16 cellular contexts compared by ENCODE assay signal in the genomic region with DNA sequence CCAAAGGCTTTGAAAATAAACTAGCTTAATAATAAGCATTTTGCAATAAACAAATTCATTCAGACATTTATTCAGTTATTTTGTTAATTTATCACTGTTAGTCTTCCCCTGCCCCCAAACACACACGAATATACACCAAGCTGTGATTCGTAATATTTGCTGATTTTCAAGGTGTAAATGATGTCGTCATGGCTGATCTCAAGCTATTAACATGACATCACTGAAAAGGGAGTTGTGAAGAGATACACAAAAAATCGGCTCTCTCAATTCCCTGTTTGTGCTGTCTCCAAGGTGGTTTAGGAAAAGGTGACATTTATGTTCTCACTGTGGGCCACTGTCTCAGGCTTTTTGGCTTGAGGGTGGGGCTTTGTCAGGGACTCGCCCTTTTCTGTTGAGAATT.
A peak's percentile ranks its signal among the peaks of the same experiment; 100 is the strongest.
DNase-seq lines count a peak whose midpoint lies in the region; ATAC-seq, FAIRE-seq and TF ChIP-seq lines count a peak whose summit lies in the region.
"Had no signal": no experiment of that assay in that cellular context is flagged by ENCODE, and none has a peak within 500 bp of the region (broad histone marks: within the 10 kb centered on the region; RNA-seq: fewer than 3 reads in every experiment).

No MANE protein-coding gene starts in this region.

- no peak for FAIRE-seq in HepG2 (lab: Jason Lieb, UNC)

- H3K27me3 ChIP-seq in HepG2 (ENCODE audit: control insufficient read depth in 1 of 2, insufficient read depth in 2 of 2, low read length in 2 of 2) (no peaks in the 10 kb centered on the region; a peak in 1 of 5 replicates), right lobe of liver (no peaks in the 10 kb centered on the region), SU-DHL-6 (ENCODE audit: low read length) (no peaks in the 10 kb centered on the region), neural progenitor cell (no peaks in the 10 kb centered on the region), upper lobe of right lung (no peaks in the 10 kb centered on the region)
- H3K27me3 ChIP-seq: BLaER1 treated with 17β-estradiol and CSF1 and Interleukin-3, amounts not matched to agents 10 nM and 100 nM had no signal

- no peak for TF ChIP-seq RAD21 in HepG2 (CRISPR knock-in tag; IDR thresholded peaks at IDR 0.05)

- no peak overlapping the region for H3K27ac ChIP-seq in HepG2 (ENCODE audit: extremely low read length, insufficient read depth, low read length)
- H3K27ac ChIP-seq in right lobe of liver: no peak overlapping the region
- H3K27ac ChIP-seq in SU-DHL-6 (ENCODE audit: low read depth, low read length): no peak overlapping the region
- H3K27ac ChIP-seq in neural progenitor cell: no peak overlapping the region
- no peak overlapping the region for H3K27ac ChIP-seq in upper lobe of right lung
- H3K27ac ChIP-seq: BLaER1 treated with 17β-estradiol and CSF1 and Interleukin-3, amounts not matched to agents 10 nM and 100 nM had no signal

- in situ Hi-C loops in HepG2 (cut with HindIII; ENCODE audit: extremely low pct_ligation_motif_present, low pct_unique_long_range_greater_than_20kb): no loop called here

- H3K4me2 ChIP-seq in HepG2 (ENCODE audit: low read depth, low read length): no peak overlapping the region
- no peak overlapping the region for H3K4me2 ChIP-seq in SU-DHL-6 (ENCODE audit: low read depth, low read length, poor library complexity, severe bottlenecking)
- H3K4me2 ChIP-seq in neural progenitor cell: no peak overlapping the region
- H3K4me2 ChIP-seq: BLaER1 treated with 17β-estradiol and CSF1 and Interleukin-3, amounts not matched to agents 10 nM and 100 nM had no signal

- H4K20me1 ChIP-seq in HepG2 (ENCODE audit: insufficient read depth, low read length) (no peaks in the 10 kb centered on the region), SU-DHL-6 (ENCODE audit: low read depth, low read length) (no peaks in the 10 kb centered on the region), neural progenitor cell (ENCODE audit: low read depth) (no peaks in the 10 kb centered on the region)
- H4K20me1 ChIP-seq: BLaER1 treated with 17β-estradiol and CSF1 and Interleukin-3, amounts not matched to agents 10 nM and 100 nM had no signal

- no peak for TF ChIP-seq POLR2A in HepG2 (IDR thresholded peaks at IDR 0.05; ENCODE audit: insufficient read depth in 1 of 2, low read depth in 2 of 2, low read length in 2 of 2)
- TF ChIP-seq POLR2A in right lobe of liver (IDR thresholded peaks at IDR 0.05): no peak

- intact Hi-C loops in HepG2 (cut with micrococcal nuclease; ENCODE audit: unreplicated experiment): no loop called here
- intact Hi-C loops in right lobe of liver (cut with DNase I): no loop called here
- intact Hi-C loops in upper lobe of right lung (cut with DNase I): no loop called here

- no peaks in the 10 kb centered on the region for H3K4me1 ChIP-seq in HepG2 (ENCODE audit: insufficient read depth, low read length)
- no peaks in the 10 kb centered on the region for H3K4me1 ChIP-seq in right lobe of liver
- no peaks in the 10 kb centered on the region for H3K4me1 ChIP-seq in neural progenitor cell
- no peaks in the 10 kb centered on the region for H3K4me1 ChIP-seq in upper lobe of right lung
- H3K4me1 ChIP-seq: BLaER1 treated with 17β-estradiol and CSF1 and Interleukin-3, amounts not matched to agents 10 nM and 100 nM had no signal

- no TSS peak for BruUV-seq in HepG2 (replicated peaks; lab: Mats Ljungman, UMichigan)

- H3K36me3 Mint-ChIP-seq in neural progenitor cell (no peaks in the 10 kb centered on the region), WTC11 (no peaks in the 10 kb centered on the region)
- H3K36me3 Mint-ChIP-seq: CD8-positive, alpha-beta T cell had no signal

- no peaks in the 10 kb centered on the region for H3K79me2 ChIP-seq in HepG2 (ENCODE audit: insufficient read depth, low read length)
- no peaks in the 10 kb centered on the region for H3K79me2 ChIP-seq in SU-DHL-6 (ENCODE audit: insufficient read depth, low read length)
- H3K79me2 ChIP-seq in neural progenitor cell (ENCODE audit: low read depth): no peaks in the 10 kb centered on the region

- no peak for TF ChIP-seq EP300 in HepG2 (IDR thresholded peaks at IDR 0.05; ENCODE audit: low read depth in 2 of 2, low read length in 2 of 2)
- no peak for TF ChIP-seq EP300 in HepG2 (CRISPR knock-in tag; IDR thresholded peaks at IDR 0.05; ENCODE audit: borderline replicate concordance)

- 4% methylated on average over 5 of the region's 5 CpGs for WGBS in HepG2 (ENCODE audit: low lambda C conversion rate)
- 50% methylated on average over 5 of the region's 5 CpGs for WGBS in right lobe of liver (ENCODE audit: insufficient coverage, low coverage, low lambda C conversion rate, missing lambda C conversion rate)

- no peaks in the 10 kb centered on the region for H3K9me3 Mint-ChIP-seq in neural progenitor cell
- peaks cover 6% of the 10 kb centered on the region; the same call in 1 of the 2 replicates for H3K9me3 Mint-ChIP-seq in WTC11

- TF ChIP-seq CTCF in HepG2 (CRISPR knock-in tag; IDR thresholded peaks at IDR 0.05) (no peak), right lobe of liver (IDR thresholded peaks at IDR 0.05) (no peak), SU-DHL-6 (IDR thresholded peaks at IDR 0.05; ENCODE audit: insufficient read depth, low read length, poor library complexity, severe bottlenecking) (no peak), neural progenitor cell (IDR thresholded peaks at IDR 0.05) (no peak), WTC11 (IDR thresholded peaks at IDR 0.05) (no peak), upper lobe of right lung (IDR thresholded peaks at IDR 0.05) (no peak)

- POLR2A ChIA-PET in HepG2 (lab: Yijun Ruan, JAX) (no interaction called here), WTC11 (lab: Charles Lee) (no interaction called here)

- H3K4me3 Mint-ChIP-seq in neural progenitor cell (no peak overlapping the region), WTC11 (no peak overlapping the region)
- H3K4me3 Mint-ChIP-seq: B cell; CD8-positive, alpha-beta T cell had no signal

- no peaks in the 10 kb centered on the region for H3F3A ChIP-seq in SU-DHL-6 (ENCODE audit: insufficient read depth)
- no peaks in the 10 kb centered on the region for H3F3A ChIP-seq in neural progenitor cell (ENCODE audit: low read depth)

- H3K9me2 ChIP-seq in SU-DHL-6 (replicated peaks; ENCODE audit: insufficient read depth, low read length): no peaks in the 10 kb centered on the region

- H3K4me3 ChIP-seq in HepG2 (replicated peaks in 1 of 3; ENCODE audit: insufficient read depth in 1 of 3, low read depth in 2 of 3, low read length in 3 of 3) (no peak overlapping the region), right lobe of liver (no peak overlapping the region), SU-DHL-6 (ENCODE audit: insufficient read depth, low read length, poor library complexity, severe bottlenecking) (no peak overlapping the region), neural progenitor cell (no peak overlapping the region), upper lobe of right lung (no peak overlapping the region)
- H3K4me3 ChIP-seq: BLaER1 treated with 17β-estradiol and CSF1 and Interleukin-3, amounts not matched to agents 10 nM and 100 nM had no signal

- H3K27me3 Mint-ChIP-seq in neural progenitor cell (ENCODE audit: insufficient read depth, low read depth): no peaks in the 10 kb centered on the region
- no peaks in the 10 kb centered on the region for H3K27me3 Mint-ChIP-seq in WTC11 (ENCODE audit: low read depth)
- H3K27me3 Mint-ChIP-seq: B cell had no signal

- no peak overlapping the region for H2AFZ ChIP-seq in HepG2 (ENCODE audit: low read length)
- H2AFZ ChIP-seq in SU-DHL-6 (ENCODE audit: low read depth, low read length, severe bottlenecking): peak overlapping the region; percentile 57
- peak overlapping the region; percentile 51 for H2AFZ ChIP-seq in neural progenitor cell (replicated peaks)

- DNase-seq in HepG2 (ENCODE audit: low spot score) (no peak), right lobe of liver (no peak), NCI-H69 (lab: John Stamatoyannopoulos, UW) (peak; percentile 42), neural progenitor cell (ENCODE audit: low spot score) (no peak), WTC11 (ENCODE audit: low spot score) (no peak), upper lobe of right lung (no peak), NCI-H2171 treated with DMSO at 0.1 percent for 48 hours (lab: John Stamatoyannopoulos, UW) (no peak)
- DNase-seq: Calu3; CD8-positive, alpha-beta T cell; GDM1; GOT3; H7 had no signal

- H3K36me3 ChIP-seq in HepG2 (replicated peaks in 1 of 2; ENCODE audit: control insufficient read depth in 1 of 2, insufficient read depth in 2 of 2, low read length in 2 of 2): no peaks in the 10 kb centered on the region
- no peaks in the 10 kb centered on the region for H3K36me3 ChIP-seq in right lobe of liver
- peaks cover 5% of the 10 kb centered on the region; the same call in 1 of the 2 replicates for H3K36me3 ChIP-seq in SU-DHL-6 (ENCODE audit: low read length)
- no peaks in the 10 kb centered on the region for H3K36me3 ChIP-seq in neural progenitor cell
- no peaks in the 10 kb centered on the region for H3K36me3 ChIP-seq in upper lobe of right lung
- H3K36me3 ChIP-seq: BLaER1 treated with 17β-estradiol and CSF1 and Interleukin-3, amounts not matched to agents 10 nM and 100 nM had no signal

- ATAC-seq in HepG2 (no peak), right lobe of liver (no peak), WTC11 (no peak), upper lobe of right lung (no peak)
- ATAC-seq: CD8-positive, alpha-beta T cell; HCT116 had no signal

- H3K27ac Mint-ChIP-seq in neural progenitor cell: no peak overlapping the region
- no peak overlapping the region for H3K27ac Mint-ChIP-seq in WTC11
- H3K27ac Mint-ChIP-seq: B cell; CD8-positive, alpha-beta T cell had no signal

- no peak overlapping the region for H3K9ac ChIP-seq in HepG2 (ENCODE audit: insufficient read depth, low read depth, low read length)
- H3K9ac ChIP-seq in SU-DHL-6 (ENCODE audit: low read length): no peak overlapping the region
- no peak overlapping the region for H3K9ac ChIP-seq in neural progenitor cell
- H3K9ac ChIP-seq: BLaER1 treated with 17β-estradiol and CSF1 and Interleukin-3, amounts not matched to agents 10 nM and 100 nM had no signal

- CTCF ChIA-PET in HepG2 (lab: Yijun Ruan, JAX; ENCODE audit: low intra/inter-chr PET ratio, low total read pairs): no interaction called here
- CTCF ChIA-PET in WTC11 (lab: Charles Lee): no interaction called here

- H3K4me1 Mint-ChIP-seq in neural progenitor cell: no peaks in the 10 kb centered on the region
- no peaks in the 10 kb centered on the region for H3K4me1 Mint-ChIP-seq in WTC11
- H3K4me1 Mint-ChIP-seq: B cell had no signal

- H3K9me3 ChIP-seq in HepG2 (ENCODE audit: low read length) (no peaks in the 10 kb centered on the region), right lobe of liver (no peaks in the 10 kb centered on the region), SU-DHL-6 (ENCODE audit: insufficient read depth, low read length) (no peaks in the 10 kb centered on the region), neural progenitor cell (ENCODE audit: low read depth) (no peaks in the 10 kb centered on the region), upper lobe of right lung (no peaks in the 10 kb centered on the region)
- H3K9me3 ChIP-seq: BLaER1 treated with 17β-estradiol and CSF1 and Interleukin-3, amounts not matched to agents 10 nM and 100 nM had no signal

TF ChIP-seq in HepG2, 621 proteins besides CTCF, POLR2A, EP300 and RAD21 (continues in another document):
- TF ChIP-seq ZNF337 (CRISPR knock-in tag; IDR thresholded peaks at IDR 0.05; ENCODE audit: borderline replicate concordance, low read depth): no peak

TF ChIP-seq in WTC11, 78 proteins besides CTCF, POLR2A, EP300 and RAD21 (continues in another document):
- no peak for TF ChIP-seq TP53 (CRISPR knock-in tag; IDR thresholded peaks at IDR 0.05)
